Comparison of ENCODE assay signal across 8 cellular contexts in genomic region chr5:140710899-140711552, GRCh38. TPM values are rescaled to one million over a fixed set of nuclear protein-coding genes. Genes with fewer than 3 reads are reported as not detected.
DNase-seq lines count a peak whose midpoint lies in the region; ATAC-seq and TF ChIP-seq lines count a peak whose summit lies in the region.

No MANE protein-coding gene starts in this region.

- no peaks in the 10 kb centered on the region for H4K20me1 ChIP-seq in smooth muscle cell (ENCODE audit: low read depth)

- CTCF ChIA-PET in activated B cell treated with CpG ODN at 0.5 μM for 24 hours (lab: Charles Lee) = interaction anchor here (0.7 to 1.2 kb wide), 3 partner anchors 11 to 310 kb away, joined by 3 to 4 read pairs (median 3); partner anchors contain the start of genes ANKHD1, IK, NDUFA2 and ZMAT2

- H3K9me3 Mint-ChIP-seq in activated B cell treated with CpG ODN at 0.5 μM for 24 hours = no peaks in the 10 kb centered on the region

- H3K4me1 Mint-ChIP-seq in activated B cell treated with CpG ODN at 0.5 μM for 24 hours = peaks cover 18% of the 10 kb centered on the region

- peak overlapping the region; percentile 82 for H3K9ac ChIP-seq in smooth muscle cell (ENCODE audit: low read depth)

- intact Hi-C loops in activated B cell treated with CpG ODN at 0.5 μM for 24 hours (cut with micrococcal nuclease) = loop anchor here (1.0 to 10.0 kb wide), 13 partner anchors 11 to 866 kb away; partner anchors contain the start of genes ANKHD1, APBB3, CYSTM1 and EIF4EBP3

- no peak for TF ChIP-seq CTCF in activated B cell treated with CpG ODN at 0.5 μM for 24 hours (IDR thresholded peaks at IDR 0.05)
- TF ChIP-seq CTCF in cardiac fibroblast (IDR thresholded peaks at IDR 0.05; ENCODE audit: low read depth, low read length) = no peak
- no peak for TF ChIP-seq CTCF in smooth muscle cell (IDR thresholded peaks at IDR 0.05; ENCODE audit: borderline replicate concordance, insufficient read depth, poor library complexity, severe bottlenecking)

- peak overlapping the region; percentile 93 for H3K4me3 Mint-ChIP-seq in activated B cell treated with CpG ODN at 0.5 μM for 24 hours

- POLR2A ChIA-PET in activated B cell treated with CpG ODN at 0.5 μM for 24 hours (lab: Charles Lee) = interaction anchor here (0.6 to 3.1 kb wide), 16 partner anchors 8 to 933 kb away, joined by 3 to 28 read pairs (median 4); partner anchors contain the start of genes ANKHD1, EIF4EBP3, HARS1 and HARS2

- H2AFZ ChIP-seq in smooth muscle cell (ENCODE audit: low read depth) = peak overlapping the region; percentile 65

- no peaks in the 10 kb centered on the region for H3K9me3 ChIP-seq in smooth muscle cell (replicated peaks; ENCODE audit: low read depth)

- H3K36me3 ChIP-seq in smooth muscle cell (ENCODE audit: low read depth) = peaks cover 3% of the 10 kb centered on the region

- no peaks in the 10 kb centered on the region for H3K79me2 ChIP-seq in smooth muscle cell (ENCODE audit: low read depth)

- H3K27me3 Mint-ChIP-seq in activated B cell treated with CpG ODN at 0.5 μM for 24 hours = peaks cover 3% of the 10 kb centered on the region

- peak overlapping the region; percentile 90 for H3K27ac ChIP-seq in smooth muscle cell (ENCODE audit: low read depth)

- H3K4me1 ChIP-seq in smooth muscle cell (ENCODE audit: low read depth) = no peaks in the 10 kb centered on the region

- no peaks in the 10 kb centered on the region for H3K27me3 ChIP-seq in smooth muscle cell (ENCODE audit: low read depth)

- H3K4me3 ChIP-seq in cardiac fibroblast (replicated peaks in 1 of 2; ENCODE audit: low read depth in 2 of 2, low read length in 2 of 2) (peak overlapping the region; percentile 48 to 53), smooth muscle cell (peak overlapping the region; percentile 64)

- H3K4me2 ChIP-seq in smooth muscle cell = peak overlapping the region; percentile 83

- peaks cover 23% of the 10 kb centered on the region for H3K36me3 Mint-ChIP-seq in activated B cell treated with CpG ODN at 0.5 μM for 24 hours (ENCODE audit: low read depth)

- WGBS in smooth muscle cell (ENCODE audit: low lambda C conversion rate) = 2% methylated on average over 27 of the region's 27 CpGs

- H3F3A ChIP-seq in smooth muscle cell (ENCODE audit: low read depth) = peaks cover 12% of the 10 kb centered on the region

- DNase-seq in NK-92 treated with Interleukin-12 subunit alpha and Interleukin-12 subunit beta, amount 100 ng/mL, for 24 hours (lab: John Stamatoyannopoulos, UW) = peak; percentile 68
- DNase-seq in NK-92 (lab: John Stamatoyannopoulos, UW; ENCODE audit: unreplicated experiment) (no peak), NCI-H2171 treated with DMSO at 0.1 percent for 48 hours (lab: John Stamatoyannopoulos, UW) (peak; percentile 80), activated B cell treated with CpG ODN at 0.5 μM for 24 hours (peak; percentile 60), cardiac fibroblast (ENCODE audit: low read depth in 2 of 2) (peak; percentile 98 to 99), inferior parietal cortex (ENCODE audit: extremely low spot score) (peak; percentile 84), smooth muscle cell (lab: John Stamatoyannopoulos, UW; ENCODE audit: unreplicated experiment) (peak; percentile 53)

- peak; percentile 92 for ATAC-seq in HG03066 (IDR thresholded peaks at IDR 0.05; ENCODE audit: low read depth, unreplicated experiment)
- ATAC-seq in activated B cell treated with CpG ODN at 0.5 μM for 24 hours (ENCODE audit: low read depth) = peak; percentile 85

- peak overlapping the region; percentile 90 for H3K27ac Mint-ChIP-seq in activated B cell treated with CpG ODN at 0.5 μM for 24 hours

RNA-seq across cellular contexts. Expression of gene ZMAT2, which starts 10.8 kb away (rescaled TPM):
- 67.8 and 70.2 TPM in 2 replicates for total RNA-seq in activated B cell treated with CpG ODN at 0.5 μM for 24 hours
- total RNA-seq in smooth muscle cell = 32.9 and 39.7 TPM in 2 replicates
- 34.6 and 37.2 TPM in 2 replicates for polyA plus RNA-seq in smooth muscle cell

RNA-seq across cellular contexts. Expression of gene HARS2, which starts 19.8 kb away (rescaled TPM):
- total RNA-seq in activated B cell treated with CpG ODN at 0.5 μM for 24 hours (45.7 and 48.5 TPM in 2 replicates), smooth muscle cell (15.3 and 19.3 TPM in 2 replicates)
- 24.3 and 25.7 TPM in 2 replicates for polyA plus RNA-seq in smooth muscle cell

RNA-seq across cellular contexts. Expression of gene HARS1, which starts 19.9 kb away (rescaled TPM):
- total RNA-seq in activated B cell treated with CpG ODN at 0.5 μM for 24 hours (78.2 and 84.0 TPM in 2 replicates), smooth muscle cell (29.4 and 54.5 TPM in 2 replicates)
- polyA plus RNA-seq in smooth muscle cell = 72.1 and 83.8 TPM in 2 replicates

RNA-seq across cellular contexts. Expression of gene DND1, which starts 37.6 kb away (rescaled TPM):
- total RNA-seq in activated B cell treated with CpG ODN at 0.5 μM for 24 hours (2.6 and 3.4 TPM in 2 replicates), smooth muscle cell (0.27 and 2.2 TPM in 2 replicates)
- polyA plus RNA-seq in smooth muscle cell = 0.31 and 0.64 TPM in 2 replicates

RNA-seq across cellular contexts. Expression of gene WDR55, which starts 46.3 kb away (rescaled TPM):
- 33.8 and 36.9 TPM in 2 replicates for total RNA-seq in activated B cell treated with CpG ODN at 0.5 μM for 24 hours
- total RNA-seq in smooth muscle cell = 11.2 and 14.2 TPM in 2 replicates
- polyA plus RNA-seq in smooth muscle cell = 20.6 and 23.6 TPM in 2 replicates
